1 cellular context compared by ENCODE assay signal in the genomic region with DNA sequence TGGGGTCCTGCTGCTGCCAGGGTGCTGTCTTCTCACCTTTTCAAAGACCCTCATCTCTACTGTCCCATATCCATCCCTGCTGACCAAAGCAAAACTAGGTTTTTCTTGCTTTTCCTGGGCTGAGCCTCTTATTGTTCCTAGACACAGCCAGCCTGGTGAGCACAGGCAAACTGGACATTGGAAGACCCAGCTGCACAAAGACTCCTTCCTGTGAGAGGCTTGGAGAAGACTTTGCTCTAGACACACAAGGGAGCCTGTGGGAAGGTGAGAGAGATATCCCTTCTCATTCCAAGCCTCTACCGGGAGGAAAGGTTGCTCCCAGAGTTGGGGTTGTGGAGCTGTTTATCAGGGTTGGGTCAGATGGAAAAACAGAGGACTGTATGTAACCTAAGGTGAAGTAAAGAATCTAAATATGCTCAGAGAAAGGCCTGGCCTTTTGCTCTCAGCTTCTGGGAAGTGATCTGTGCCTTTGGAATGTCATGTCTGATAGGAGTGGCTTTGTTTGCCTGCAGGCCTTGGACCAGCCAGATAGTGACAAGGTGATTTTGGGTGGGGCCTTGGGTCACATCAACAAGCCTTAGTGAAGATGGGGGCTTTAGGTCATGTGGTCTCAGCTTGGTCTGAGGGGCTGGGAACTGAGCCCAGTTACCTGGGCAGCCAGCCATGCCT.
TF ChIP-seq lines count a peak whose summit lies in the region.

No MANE protein-coding gene starts in this region.

TF ChIP-seq in H1, 55 proteins besides CTCF, POLR2A, EP300 and RAD21 (continued from another document):
- TF ChIP-seq SIN3A (conservative IDR thresholded peaks at IDR 0.05 in 1 of 2, IDR thresholded peaks at IDR 0.05 in 1 of 2; ENCODE audit: low read depth in 1 of 2, low read length in 2 of 2) = no peak
- no peak for TF ChIP-seq RNF2 (IDR thresholded peaks at IDR 0.05; ENCODE audit: borderline replicate concordance, low read depth, low read length, missing control alignments, poor library complexity, severe bottlenecking)
- no peak for TF ChIP-seq SUZ12 (IDR thresholded peaks at IDR 0.05; ENCODE audit: low read length)
- TF ChIP-seq TAF7 (optimal IDR thresholded peaks at IDR 0.05; ENCODE audit: borderline replicate concordance, low read depth, low read length) = no peak
- TF ChIP-seq SIRT6 (IDR thresholded peaks at IDR 0.05; ENCODE audit: low read length) = no peak
- TF ChIP-seq ZNF274 (IDR thresholded peaks at IDR 0.05; ENCODE audit: borderline replicate concordance, extremely low read depth, low read length) = no peak
- no peak for TF ChIP-seq MAFK (IDR thresholded peaks at IDR 0.05; ENCODE audit: low read depth, low read length)
- TF ChIP-seq CBX8 (IDR thresholded peaks at IDR 0.05; ENCODE audit: borderline replicate concordance, low read depth, low read length) = no peak
- no peak for TF ChIP-seq EGR1 (IDR thresholded peaks at IDR 0.05; ENCODE audit: borderline replicate concordance, low read depth, low read length)
- TF ChIP-seq TCF12 (IDR thresholded peaks at IDR 0.05; ENCODE audit: low read depth, low read length) = no peak
